26 cellular contexts compared by ENCODE assay signal in the genomic region with DNA sequence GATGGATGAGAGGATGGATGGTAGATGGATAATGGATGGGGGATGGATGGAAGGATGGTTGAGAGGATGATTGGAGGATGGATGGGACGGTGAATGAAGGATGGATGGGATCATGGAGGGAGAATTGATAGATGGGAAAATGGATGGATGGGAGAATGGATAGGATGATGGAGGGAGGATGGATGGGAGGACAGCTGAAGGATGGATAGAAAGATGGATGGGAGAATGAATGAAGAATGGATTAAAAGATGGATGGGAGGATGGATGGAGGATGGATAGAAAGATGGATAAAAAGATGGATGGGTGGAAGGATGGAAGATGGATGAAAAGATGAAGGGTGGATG.
"Had no signal": no experiment of that assay in that cellular context is flagged by ENCODE, and none has a peak within 500 bp of the region (broad histone marks: within the 10 kb centered on the region; RNA-seq: fewer than 3 reads in every experiment).

No MANE protein-coding gene starts in this region.

- H3K36me3 ChIP-seq: stomach, suprapubic skin, thoracic aorta, thyroid gland, tibial artery, tibial nerve, transverse colon, upper lobe of left lung, upper lobe of right lung, uterus, vagina had no signal

- H3K4me3 ChIP-seq: stomach, suprapubic skin, testis, thoracic aorta, thyroid gland, tibial artery, tibial nerve, transverse colon, upper lobe of left lung, upper lobe of right lung, uterus, vagina had no signal

- H3K4me1 ChIP-seq: testis, transverse colon, upper lobe of right lung had no signal

- H3K27ac ChIP-seq: stomach, suprapubic skin, testis, thoracic aorta, thyroid gland, tibial artery, tibial nerve, transverse colon, upper lobe of left lung, upper lobe of right lung, uterus, vagina had no signal

- H3K27me3 ChIP-seq: stomach, suprapubic skin, testis, thyroid gland, tibial artery, tibial nerve, transverse colon, upper lobe of left lung, upper lobe of right lung, uterus, vagina had no signal

- H3K9me3 ChIP-seq: stomach, suprapubic skin, testis, thoracic aorta, thyroid gland, tibial artery, tibial nerve, transverse colon, upper lobe of left lung, upper lobe of right lung, uterus, vagina had no signal

- DNase-seq: stimulated activated CD4-positive, alpha-beta T cell treated with anti-CD3 and anti-CD28 coated beads, Interleukin-2, amount 100 ng/mL, for 48 hours; stimulated activated CD4-positive, alpha-beta T cell treated with anti-CD3 and anti-CD28 coated beads, Interleukin-4, amount 100 ng/mL, for 1 hour; stimulated activated CD4-positive, alpha-beta T cell treated with anti-CD3 and anti-CD28 coated beads, Interleukin-4, amount 100 ng/mL, for 24 hours; stimulated activated CD4-positive, alpha-beta T cell treated with anti-CD3 and anti-CD28 coated beads, Interleukin-4, amount 100 ng/mL, for 4 hours; stimulated activated CD8-positive, alpha-beta memory T cell treated with anti-CD3 and anti-CD28 coated beads, Interleukin-4, amount 100 ng/mL, for 48 hours; stimulated activated naive B cell treated with anti-CD40 and anti-IgM and Interleukin-4, amounts not matched to agents 10 μg/mL and 1 μg/mL and 100 μg/mL, for 72 hours; stimulated activated naive CD4-positive, alpha-beta T cell; stimulated activated naive CD4-positive, alpha-beta T cell treated with Interleukin-2 at 50 U/mL for 16 hours; stimulated activated naive CD8-positive, alpha-beta T cell treated with anti-CD3 and anti-CD28 coated beads, Interleukin-15, amount 100 ng/mL, for 72 hours; stimulated activated naive CD8-positive, alpha-beta T cell treated with anti-CD3 and anti-CD28 coated beads, Interleukin-15, Interleukin-2, amounts not matched to agents 100 U/mL and 50 U/mL, for 24 hours; stomach; substantia nigra; testis; thyroid gland; tibial artery; transverse colon; trophoblast cell; upper lobe of left lung; upper lobe of right lung; uterus had no signal

- ATAC-seq: stimulated activated effector memory CD8-positive, alpha-beta T cell treated with anti-CD3 and anti-CD28 coated beads, Interleukin-12 subunit alpha, Interleukin-12 subunit beta, amount 100 ng/mL, for 72 hours; stimulated activated memory B cell treated with anti-CD40 and anti-IgM and Interleukin-4, amounts not matched to agents 10 μg/mL and 1 μg/mL and 100 μg/mL, for 72 hours; stimulated activated naive B cell treated with anti-CD40 and anti-IgM and Interleukin-4, amounts not matched to agents 10 μg/mL and 1 μg/mL and 100 μg/mL, for 72 hours; stimulated activated naive CD8-positive, alpha-beta T cell treated with anti-CD3 and anti-CD28 coated beads, Interleukin-15, amount 100 ng/mL, for 72 hours; stimulated activated naive CD8-positive, alpha-beta T cell treated with anti-CD3 and anti-CD28 coated beads, Interleukin-15, Interleukin-2, amounts not matched to agents 100 U/mL and 50 U/mL, for 24 hours; upper lobe of right lung had no signal
